Comparison of ENCODE assay signal across 31 cellular contexts in the genomic region with DNA sequence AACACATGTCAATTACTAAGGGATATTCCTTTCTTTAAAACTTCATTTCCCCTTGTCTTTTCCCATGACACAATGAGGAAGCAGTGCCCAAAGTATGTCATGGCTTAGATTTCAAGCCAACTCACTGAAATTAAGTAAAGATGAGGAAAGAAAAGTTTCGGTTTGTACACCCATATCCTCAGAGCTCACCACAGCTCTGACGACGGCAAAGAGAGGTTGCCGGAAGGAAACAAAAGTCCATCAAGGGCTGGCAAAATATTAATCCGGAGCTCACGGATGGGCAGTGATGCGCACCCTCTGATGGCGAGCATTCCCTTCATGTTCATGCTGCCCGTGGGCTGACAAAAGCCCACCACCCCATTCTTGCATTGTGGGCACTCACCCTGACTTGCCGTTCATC.
"Had no signal": no experiment of that assay in that cellular context is flagged by ENCODE, and none has a peak within 500 bp of the region (broad histone marks: within the 10 kb centered on the region; RNA-seq: fewer than 3 reads in every experiment).

No MANE protein-coding gene starts in this region.

- H3K4me3 Mint-ChIP-seq: activated CD8-positive, alpha-beta T cell treated with anti-CD3 and anti-CD28 coated beads for 36 hours; activated naive CD8-positive, alpha-beta T cell treated with anti-CD3 and anti-CD28 coated beads, Interleukin-2, amount 10 ng/mL, durations not matched to agents 7 days and 5 days; activated T-cell treated with anti-CD3 and anti-CD28 coated beads, Interleukin-2, amount 50 U/mL, for 72 hours; activated T-helper 17 cell treated with anti-CD3 and anti-CD28 coated beads, Interleukin-2, amount 50 U/mL, for 72 hours had no signal

- H3K27ac Mint-ChIP-seq: activated CD8-positive, alpha-beta T cell treated with anti-CD3 and anti-CD28 coated beads for 36 hours; activated naive CD8-positive, alpha-beta T cell treated with anti-CD3 and anti-CD28 coated beads, Interleukin-2, amount 10 ng/mL, durations not matched to agents 7 days and 5 days; activated T-cell treated with anti-CD3 and anti-CD28 coated beads, Interleukin-2, amount 50 U/mL, for 72 hours; activated T-helper 17 cell treated with anti-CD3 and anti-CD28 coated beads, Interleukin-2, amount 50 U/mL, for 72 hours had no signal

- H3K4me3 ChIP-seq: ascending aorta, cardiac muscle cell, MG63, PC-9 had no signal

- ATAC-seq: activated CD8-positive, alpha-beta T cell treated with anti-CD3 and anti-CD28 coated beads for 36 hours; activated T-cell treated with anti-CD3 and anti-CD28 coated beads, Interleukin-2, amount 50 U/mL, for 72 hours; activated T-helper 17 cell treated with anti-CD3 and anti-CD28 coated beads, Interleukin-2, amount 50 U/mL, for 72 hours had no signal

- DNase-seq: activated CD4-positive, alpha-beta T cell treated with anti-CD3 and anti-CD28 coated beads for 1 hour; activated CD4-positive, alpha-beta T cell treated with anti-CD3 and anti-CD28 coated beads for 48 hours; activated CD4-positive, CD25-positive, alpha-beta regulatory T cell; activated CD8-positive, alpha-beta T cell treated with anti-CD3 and anti-CD28 coated beads for 36 hours; activated effector memory CD4-positive, alpha-beta T cell treated with anti-CD3 and anti-CD28 coated beads, Interleukin-2, amount 50 U/mL, for 16 hours; activated naive CD4-positive, alpha-beta T cell; activated naive CD4-positive, alpha-beta T cell treated with anti-CD3 and anti-CD28 coated beads, Interleukin-2, amount 50 U/mL, for 16 hours; activated naive CD8-positive, alpha-beta T cell treated with anti-CD3 and anti-CD28 coated beads, Interleukin-2, amount 10 ng/mL, durations not matched to agents 7 days and 5 days; activated T-cell treated with anti-CD3 and anti-CD28 coated beads, Interleukin-2, amount 50 U/mL, for 1 hour; activated T-cell treated with anti-CD3 and anti-CD28 coated beads, Interleukin-2, amount 50 U/mL, for 72 hours; amygdala; Kasumi-1; KG1; MG63; NCI-H1092; NCI-H1436 treated with DMSO at 0.1 percent for 48 hours; NCI-H187; NCI-H2029 treated with DMSO at 0.1 percent for 48 hours; NCI-H2107; NCI-H2171; NCI-H510A; NCI-H526; NCI-H748 treated with DMSO at 0.1 percent for 48 hours; NK-92 treated with Interleukin-12 subunit alpha and Interleukin-12 subunit beta, amount 100 ng/mL, for 24 hours; PC-9; Right ventricle myocardium superior; T1000; WERI-Rb-1 had no signal

- H3K27ac ChIP-seq: ascending aorta, cardiac muscle cell, PC-9, WERI-Rb-1 had no signal

- H3K36me3 ChIP-seq: ascending aorta, cardiac muscle cell, MG63, WERI-Rb-1 had no signal

- H3K36me3 Mint-ChIP-seq: activated naive CD8-positive, alpha-beta T cell treated with anti-CD3 and anti-CD28 coated beads, Interleukin-2, amount 10 ng/mL, durations not matched to agents 7 days and 5 days had no signal

- H3K9me3 ChIP-seq: ascending aorta, MG63 had no signal

- H3K9me3 Mint-ChIP-seq: activated T-helper 17 cell treated with anti-CD3 and anti-CD28 coated beads, Interleukin-2, amount 50 U/mL, for 72 hours had no signal

- H3K4me1 Mint-ChIP-seq: activated naive CD8-positive, alpha-beta T cell treated with anti-CD3 and anti-CD28 coated beads, Interleukin-2, amount 10 ng/mL, durations not matched to agents 7 days and 5 days; activated T-helper 17 cell treated with anti-CD3 and anti-CD28 coated beads, Interleukin-2, amount 50 U/mL, for 72 hours had no signal

- H3K4me1 ChIP-seq: ascending aorta had no signal
